Comparison of ENCODE assay signal across 24 cellular contexts in genomic region chr20:42634096-42634495, GRCh38.
"Had no signal": no experiment of that assay in that cellular context is flagged by ENCODE, and none has a peak within 500 bp of the region (broad histone marks: within the 10 kb centered on the region; RNA-seq: fewer than 3 reads in every experiment).

No MANE protein-coding gene starts in this region.

- H3K4me3 ChIP-seq: colonic mucosa, gastrocnemius medialis, left lung, ovary, psoas muscle, sigmoid colon, thoracic aorta, tibial nerve, upper lobe of left lung had no signal

- H3K36me3 ChIP-seq: colonic mucosa, gastrocnemius medialis, left lung, ovary, sigmoid colon, thoracic aorta, tibial nerve, upper lobe of left lung had no signal

- H3K9me3 ChIP-seq: colonic mucosa, gastrocnemius medialis, left lung, ovary, psoas muscle, thoracic aorta, tibial nerve, upper lobe of left lung had no signal

- ATAC-seq: esophagus mucosa; gastrocnemius medialis; left cardiac atrium; left lung; natural killer cell; psoas muscle; right cardiac atrium; stimulated activated memory B cell treated with anti-CD40 and anti-IgM and Interleukin-4, amounts not matched to agents 10 μg/mL and 1 μg/mL and 100 μg/mL, for 72 hours had no signal

- H3K27me3 ChIP-seq: colonic mucosa, gastrocnemius medialis, left lung, ovary, sigmoid colon, tibial nerve, upper lobe of left lung had no signal

- H3K4me1 ChIP-seq: colonic mucosa, gastrocnemius medialis, left lung, psoas muscle, sigmoid colon, tibial nerve, upper lobe of left lung had no signal

- DNase-seq: colonic mucosa; effector CD8-positive, alpha-beta T cell; endodermal cell; foreskin fibroblast; gastrocnemius medialis; head of caudate nucleus; kidney; left cardiac atrium; left lung; natural killer cell; occipital lobe; ovary; posterior cingulate gyrus; psoas muscle; right cardiac atrium; sigmoid colon; stimulated activated CD4-positive, alpha-beta T cell treated with anti-CD3 and anti-CD28 coated beads, Interleukin-2, amount 100 ng/mL, for 24 hours; stimulated activated CD4-positive, alpha-beta T cell treated with anti-CD3 and anti-CD28 coated beads, Interleukin-4, amount 100 ng/mL, for 24 hours; upper lobe of left lung had no signal

- H3K27ac ChIP-seq: colonic mucosa, epithelial cell of prostate, gastrocnemius medialis, left lung, ovary, psoas muscle, sigmoid colon, thoracic aorta, tibial nerve, upper lobe of left lung had no signal
